Comparison of ENCODE assay signal across 8 cellular contexts in the genomic region with DNA sequence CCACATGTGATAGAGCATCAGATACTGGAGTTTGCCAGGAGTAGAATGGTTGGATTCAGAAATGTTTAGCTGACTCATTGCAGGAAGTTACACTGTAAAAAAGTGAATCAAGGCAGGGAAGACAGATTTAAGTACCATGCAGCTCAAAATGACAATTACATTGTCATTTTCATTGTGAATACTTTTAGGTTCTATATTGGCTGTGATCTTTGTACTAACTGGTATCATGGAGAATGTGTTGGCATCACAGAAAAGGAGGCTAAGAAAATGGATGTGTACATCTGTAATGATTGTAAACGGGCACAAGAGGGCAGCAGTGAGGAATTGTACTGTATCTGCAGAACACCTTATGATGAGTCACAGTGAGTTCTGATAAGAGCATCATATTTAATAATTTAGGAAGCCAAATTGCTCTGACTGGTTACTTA. TPM values are rescaled to one million over a fixed set of nuclear protein-coding genes. Genes with fewer than 3 reads are reported as not detected.
A peak's percentile ranks its signal among the peaks of the same experiment; 100 is the strongest.
DNase-seq lines count a peak whose midpoint lies in the region; ATAC-seq and TF ChIP-seq lines count a peak whose summit lies in the region.
"Not testable (repeated sequence)": the region's sequence is repeated elsewhere in the genome, so short reads cannot be mapped to it uniquely, and the experiment has no call there.

No MANE protein-coding gene starts in this region.

- peaks cover 35% of the 10 kb centered on the region for H3K36me3 Mint-ChIP-seq in T-helper 2 cell treated with Interferon-gamma antibody and Interleukin-4, amounts not matched to agents 5 μg/mL and 100 μg/mL, for 36 hours (ENCODE audit: low read depth)
- peaks cover 0 to 11% of the 10 kb centered on the region in 2 donors for H3K36me3 Mint-ChIP-seq in activated naive CD4-positive, alpha-beta T cell treated with anti-CD3 and anti-CD28 coated beads, Interleukin-2, amount 50 U/mL, for 72 hours

- peak; percentile 61 for ATAC-seq in HG02759 (IDR thresholded peaks at IDR 0.05; ENCODE audit: unreplicated experiment)
- peak; percentile 85 to 87 for ATAC-seq in activated naive CD4-positive, alpha-beta T cell treated with anti-CD3 and anti-CD28 coated beads, Interleukin-2, amount 50 U/mL, for 72 hours
- ATAC-seq in gastroesophageal sphincter = peak; percentile 74

- not testable (repeated sequence) for H3K9me3 ChIP-seq in gastroesophageal sphincter

- TF ChIP-seq EP300 in gastroesophageal sphincter (IDR thresholded peaks at IDR 0.05) = not testable (repeated sequence)

- TF ChIP-seq POLR2A in gastroesophageal sphincter (IDR thresholded peaks at IDR 0.05) = not testable (repeated sequence)

- not testable (repeated sequence) for H3K27me3 ChIP-seq in gastroesophageal sphincter

- TF ChIP-seq CTCF in gastroesophageal sphincter (IDR thresholded peaks at IDR 0.05) = peak; percentile 41 to 76 (median 68)

- H3K27ac ChIP-seq in gastroesophageal sphincter = not testable (repeated sequence)

- 0% methylated on average over 1 of the region's 1 CpG for WGBS in gastroesophageal sphincter (ENCODE audit: low coverage in 1 of 2), 2 donors

- peak overlapping the region; percentile 37 for H3K27ac Mint-ChIP-seq in T-helper 2 cell treated with Interferon-gamma antibody and Interleukin-4, amounts not matched to agents 5 μg/mL and 100 μg/mL, for 36 hours
- H3K27ac Mint-ChIP-seq in activated naive CD4-positive, alpha-beta T cell treated with anti-CD3 and anti-CD28 coated beads, Interleukin-2, amount 50 U/mL, for 72 hours = peak overlapping the region in 1 of 2 donors; percentile 80

- H3K27me3 Mint-ChIP-seq in T-helper 2 cell treated with Interferon-gamma antibody and Interleukin-4, amounts not matched to agents 5 μg/mL and 100 μg/mL, for 36 hours (ENCODE audit: low read depth) = not testable (repeated sequence)

- H3K4me1 Mint-ChIP-seq in T-helper 2 cell treated with Interferon-gamma antibody and Interleukin-4, amounts not matched to agents 5 μg/mL and 100 μg/mL, for 36 hours (ENCODE audit: low read depth) = not testable (repeated sequence)

- H3K4me1 ChIP-seq in gastroesophageal sphincter = not testable (repeated sequence)

- H3K9me3 Mint-ChIP-seq in T-helper 2 cell treated with Interferon-gamma antibody and Interleukin-4, amounts not matched to agents 5 μg/mL and 100 μg/mL, for 36 hours; activated naive CD4-positive, alpha-beta T cell treated with anti-CD3 and anti-CD28 coated beads, Interleukin-2, amount 50 U/mL, for 72 hours: not testable (repeated sequence)

- DNase-seq in DMS79 (lab: John Stamatoyannopoulos, UW) (peak; percentile 2), NCI-H2171 treated with DMSO at 0.1 percent for 48 hours (lab: John Stamatoyannopoulos, UW) (peak; percentile 65), non-pigmented ciliary epithelial cell (ENCODE audit: low read depth) (peak; percentile 3)
- peak; percentile 62 for DNase-seq in T-helper 2 cell treated with Interferon-gamma antibody and Interleukin-4, amounts not matched to agents 5 μg/mL and 100 μg/mL, for 36 hours (ENCODE audit: low spot score)
- DNase-seq in activated naive CD4-positive, alpha-beta T cell treated with anti-CD3 and anti-CD28 coated beads, Interleukin-2, amount 50 U/mL, for 72 hours (ENCODE audit: low spot score in 2 of 2) = peak in 1 of 2 donors; percentile 58
- DNase-seq in stimulated activated naive CD4-positive, alpha-beta T cell treated with Interleukin-2 at 50 U/mL for 16 hours (lab: John Stamatoyannopoulos, UW) = peak; percentile 58

- H3K36me3 ChIP-seq in gastroesophageal sphincter = peaks cover 0 to 79% of the 10 kb centered on the region in 2 donors

- not testable (repeated sequence) for H3K4me3 Mint-ChIP-seq in T-helper 2 cell treated with Interferon-gamma antibody and Interleukin-4, amounts not matched to agents 5 μg/mL and 100 μg/mL, for 36 hours

- not testable (repeated sequence) for H3K4me3 ChIP-seq in gastroesophageal sphincter

RNA-seq across cellular contexts. Expression of gene C17orf58, which starts 33.1 kb away (rescaled TPM):
- total RNA-seq in activated naive CD4-positive, alpha-beta T cell treated with anti-CD3 and anti-CD28 coated beads, Interleukin-2, amount 50 U/mL, for 72 hours = 10 to 100 TPM; 12.6 to 17.6 TPM
- total RNA-seq in gastroesophageal sphincter = 10 to 100 TPM in 1 of 4 donors, 1 to 10 TPM in 3; 5.3 to 17.8 (median 7.3) TPM
